8 cellular contexts compared by ENCODE assay signal in genomic region chr5:138282918-138283742, GRCh38. TPM values are rescaled to one million over a fixed set of nuclear protein-coding genes. Genes with fewer than 3 reads are reported as not detected.
DNase-seq lines count a peak whose midpoint lies in the region; ATAC-seq and TF ChIP-seq lines count a peak whose summit lies in the region.

No MANE protein-coding gene starts in this region.

- no peak overlapping the region for H3K4me3 ChIP-seq in adipocyte (ENCODE audit: low read length)
- H3K4me3 ChIP-seq in hepatocyte: no peak overlapping the region

- H3K9me2 ChIP-seq in hepatocyte (replicated peaks; ENCODE audit: insufficient read depth): no peaks in the 10 kb centered on the region

- H3K9me3 ChIP-seq in adipocyte (ENCODE audit: control insufficient read depth, low read length): no peaks in the 10 kb centered on the region
- no peaks in the 10 kb centered on the region for H3K9me3 ChIP-seq in hepatocyte (ENCODE audit: low read depth)

- H3K4me1 ChIP-seq in adipocyte (ENCODE audit: control insufficient read depth, insufficient read depth, low read length): no peaks in the 10 kb centered on the region
- no peaks in the 10 kb centered on the region for H3K4me1 ChIP-seq in hepatocyte (ENCODE audit: insufficient read depth)

- no peaks in the 10 kb centered on the region for H3K79me2 ChIP-seq in hepatocyte

- no peak for ATAC-seq in HG02840 (IDR thresholded peaks at IDR 0.05; ENCODE audit: low FRiP score, unreplicated experiment)

- peak; percentile 63 for TF ChIP-seq CTCF in hepatocyte (IDR thresholded peaks at IDR 0.05; ENCODE audit: poor library complexity)

- no peak overlapping the region for H3K4me2 ChIP-seq in hepatocyte

- no peaks in the 10 kb centered on the region for H4K20me1 ChIP-seq in hepatocyte (ENCODE audit: insufficient read depth, poor library complexity, severe bottlenecking)

- DNase-seq in activated CD4-positive, alpha-beta T cell treated with anti-CD3 and anti-CD28 coated beads for 48 hours: peak; percentile 11
- no peak for DNase-seq in activated CD4-positive, alpha-beta T cell treated with anti-CD3 and anti-CD28 coated beads, Interleukin-2, amount 50 U/mL, for 1 hour
- DNase-seq in NCI-H1092 treated with DMSO at 0.1 percent for 48 hours (lab: John Stamatoyannopoulos, UW) (peak; percentile 17), adipocyte (ENCODE audit: low read depth) (peak; percentile 44), hepatocyte (ENCODE audit: low spot score) (peak; percentile 75), stromal cell of bone marrow (ENCODE audit: low read depth) (peak; percentile 50), OCI-M2 (lab: John Stamatoyannopoulos, UW; ENCODE audit: unreplicated experiment) (no peak)

- H3K36me3 ChIP-seq in adipocyte (ENCODE audit: control insufficient read depth, insufficient read depth, low read length, severe bottlenecking): no peaks in the 10 kb centered on the region
- H3K36me3 ChIP-seq in hepatocyte (replicated peaks; ENCODE audit: insufficient read depth, low read depth): no peaks in the 10 kb centered on the region

- no peak overlapping the region for H2AFZ ChIP-seq in hepatocyte

- no peak overlapping the region for H3K27ac ChIP-seq in hepatocyte

- H3K27me3 ChIP-seq in adipocyte (replicated peaks; ENCODE audit: control insufficient read depth, insufficient read depth, low read length) (no peaks in the 10 kb centered on the region), hepatocyte (no peaks in the 10 kb centered on the region)

- 55% methylated on average over 7 of the region's 7 CpGs for WGBS in hepatocyte (ENCODE audit: low lambda C conversion rate, missing lambda C conversion rate)

- no peak overlapping the region for H3K9ac ChIP-seq in adipocyte (ENCODE audit: low read length)

RNA-seq across cellular contexts. Expression of gene GFRA3, which starts 8.7 kb away (rescaled TPM):
- total RNA-seq in hepatocyte: 1.6 and 2.2 TPM in 2 replicates
- polyA plus RNA-seq in hepatocyte: 3.2 and 4.2 TPM in 2 replicates

RNA-seq across cellular contexts. Expression of gene CDC25C, which starts 48.5 kb away (rescaled TPM):
- 2.3 and 3.7 TPM in 2 replicates for total RNA-seq in hepatocyte
- 1.6 and 3.1 TPM in 2 replicates for polyA plus RNA-seq in hepatocyte

RNA-seq across cellular contexts. Expression of gene FAM53C, which starts 54.9 kb away (rescaled TPM):
- 33.6 and 33.7 TPM in 2 replicates for total RNA-seq in hepatocyte
- polyA plus RNA-seq in hepatocyte: 27.4 and 31.0 TPM in 2 replicates

Comparison
In these comparisons a context has a peak if more than half of its experiments do, and no peak if none do; other contexts are left out.
1. DNase-seq: peak in activated CD4-positive, alpha-beta T cell treated with anti-CD3 and anti-CD28 coated beads for 48 hours (single experiment), NCI-H1092 treated with DMSO at 0.1 percent for 48 hours (single experiment), adipocyte (single experiment), hepatocyte (single experiment) and stromal cell of bone marrow (single experiment); none in activated CD4-positive, alpha-beta T cell treated with anti-CD3 and anti-CD28 coated beads, Interleukin-2, amount 50 U/mL, for 1 hour (single experiment) and OCI-M2 (single experiment).